ENCODE assay signal across 1 cellular context in genomic region chr1:26279598-26280332, GRCh38.
A peak's percentile ranks its signal among the peaks of the same experiment; 100 is the strongest.
TF ChIP-seq lines count a peak whose summit lies in the region.

SH3BGRL3 (plus strand) TSS chr1:26280086; CDS start chr1:26280156, 70 bp downstream.

TF ChIP-seq in HepG2, 621 proteins besides CTCF, POLR2A, EP300 and RAD21 (continued from another document and continues in another):
- peak; percentile 35; the same call in 1 of the 2 replicates for TF ChIP-seq PAXIP1 (CRISPR knock-in tag; conservative IDR thresholded peaks at IDR 0.05)
- TF ChIP-seq, protein P1, sequence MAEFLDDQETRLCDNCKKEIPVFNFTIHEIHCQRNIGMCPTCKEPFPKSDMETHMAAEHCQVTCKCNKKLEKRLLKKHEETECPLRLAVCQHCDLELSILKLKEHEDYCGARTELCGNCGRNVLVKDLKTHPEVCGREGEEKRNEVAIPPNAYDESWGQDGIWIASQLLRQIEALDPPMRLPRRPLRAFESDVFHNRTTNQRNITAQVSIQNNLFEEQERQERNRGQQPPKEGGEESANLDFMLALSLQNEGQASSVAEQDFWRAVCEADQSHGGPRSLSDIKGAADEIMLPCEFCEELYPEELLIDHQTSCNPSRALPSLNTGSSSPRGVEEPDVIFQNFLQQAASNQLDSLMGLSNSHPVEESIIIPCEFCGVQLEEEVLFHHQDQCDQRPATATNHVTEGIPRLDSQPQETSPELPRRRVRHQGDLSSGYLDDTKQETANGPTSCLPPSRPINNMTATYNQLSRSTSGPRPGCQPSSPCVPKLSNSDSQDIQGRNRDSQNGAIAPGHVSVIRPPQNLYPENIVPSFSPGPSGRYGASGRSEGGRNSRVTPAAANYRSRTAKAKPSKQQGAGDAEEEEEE (CRISPR knock-in tag; IDR thresholded peaks at IDR 0.05; ENCODE audit: borderline replicate concordance) = no peak
- TF ChIP-seq AGO2 (optimal IDR thresholded peaks at IDR 0.05; ENCODE audit: low read depth, low read length) = peak; percentile 99
- no peak for TF ChIP-seq ZNF75D (CRISPR knock-in tag; IDR thresholded peaks at IDR 0.05; ENCODE audit: borderline replicate concordance)
- TF ChIP-seq MBD4 (IDR thresholded peaks at IDR 0.05; ENCODE audit: borderline replicate concordance, low read length) = no peak
- TF ChIP-seq, protein P2, sequence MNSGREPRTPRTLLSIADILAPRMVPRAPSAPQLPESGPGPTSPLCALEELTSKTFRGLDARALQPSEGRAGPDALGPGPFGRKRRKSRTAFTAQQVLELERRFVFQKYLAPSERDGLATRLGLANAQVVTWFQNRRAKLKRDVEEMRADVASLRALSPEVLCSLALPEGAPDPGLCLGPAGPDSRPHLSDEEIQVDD (CRISPR knock-in tag; IDR thresholded peaks at IDR 0.05; ENCODE audit: borderline replicate concordance) = no peak; the same call in 1 of the 2 replicates
- TF ChIP-seq TAF1 (CRISPR knock-in tag; IDR thresholded peaks at IDR 0.05) = peak; percentile 80
- peak; percentile 92; the same call in 1 of the 2 replicates for TF ChIP-seq SNAPC2 (CRISPR knock-in tag; IDR thresholded peaks at IDR 0.05)
- TF ChIP-seq ZNF652 (CRISPR knock-in tag; IDR thresholded peaks at IDR 0.05; ENCODE audit: borderline replicate concordance, low read depth) = no peak
- TF ChIP-seq RORA (CRISPR knock-in tag; IDR thresholded peaks at IDR 0.05) = no peak
- peak; percentile 86 for TF ChIP-seq ZNF749 (CRISPR knock-in tag; IDR thresholded peaks at IDR 0.05; ENCODE audit: borderline replicate concordance)
- no peak for TF ChIP-seq TEAD3 (CRISPR knock-in tag; optimal IDR thresholded peaks at IDR 0.05; ENCODE audit: borderline replicate concordance)
- TF ChIP-seq ELF3 (CRISPR knock-in tag; IDR thresholded peaks at IDR 0.05) = peak; percentile 48; the same call in 1 of the 2 replicates
- TF ChIP-seq RNF219 (CRISPR knock-in tag; IDR thresholded peaks at IDR 0.05) = no peak
- no peak for TF ChIP-seq BCL6 (CRISPR knock-in tag; IDR thresholded peaks at IDR 0.05)
- TF ChIP-seq, protein P3, sequence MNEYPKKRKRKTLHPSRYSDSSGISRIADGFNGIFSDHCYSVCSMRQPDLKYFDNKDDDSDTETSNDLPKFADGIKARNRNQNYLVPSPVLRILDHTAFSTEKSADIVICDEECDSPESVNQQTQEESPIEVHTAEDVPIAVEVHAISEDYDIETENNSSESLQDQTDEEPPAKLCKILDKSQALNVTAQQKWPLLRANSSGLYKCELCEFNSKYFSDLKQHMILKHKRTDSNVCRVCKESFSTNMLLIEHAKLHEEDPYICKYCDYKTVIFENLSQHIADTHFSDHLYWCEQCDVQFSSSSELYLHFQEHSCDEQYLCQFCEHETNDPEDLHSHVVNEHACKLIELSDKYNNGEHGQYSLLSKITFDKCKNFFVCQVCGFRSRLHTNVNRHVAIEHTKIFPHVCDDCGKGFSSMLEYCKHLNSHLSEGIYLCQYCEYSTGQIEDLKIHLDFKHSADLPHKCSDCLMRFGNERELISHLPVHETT (CRISPR knock-in tag; conservative IDR thresholded peaks at IDR 0.05) = no peak; the same call in 1 of the 2 replicates
- TF ChIP-seq FLYWCH1 (CRISPR knock-in tag; IDR thresholded peaks at IDR 0.05) = no peak
- peak; percentile 92 for TF ChIP-seq TOPORS (CRISPR knock-in tag; IDR thresholded peaks at IDR 0.05)
- TF ChIP-seq, protein P4, sequence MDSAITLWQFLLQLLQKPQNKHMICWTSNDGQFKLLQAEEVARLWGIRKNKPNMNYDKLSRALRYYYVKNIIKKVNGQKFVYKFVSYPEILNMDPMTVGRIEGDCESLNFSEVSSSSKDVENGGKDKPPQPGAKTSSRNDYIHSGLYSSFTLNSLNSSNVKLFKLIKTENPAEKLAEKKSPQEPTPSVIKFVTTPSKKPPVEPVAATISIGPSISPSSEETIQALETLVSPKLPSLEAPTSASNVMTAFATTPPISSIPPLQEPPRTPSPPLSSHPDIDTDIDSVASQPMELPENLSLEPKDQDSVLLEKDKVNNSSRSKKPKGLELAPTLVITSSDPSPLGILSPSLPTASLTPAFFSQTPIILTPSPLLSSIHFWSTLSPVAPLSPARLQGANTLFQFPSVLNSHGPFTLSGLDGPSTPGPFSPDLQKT (CRISPR knock-in tag; IDR thresholded peaks at IDR 0.05; ENCODE audit: borderline replicate concordance) = no peak
- no peak for TF ChIP-seq GATA4 (IDR thresholded peaks at IDR 0.05; ENCODE audit: borderline replicate concordance, low read depth)
- TF ChIP-seq NFYB (CRISPR knock-in tag; IDR thresholded peaks at IDR 0.05) = peak; percentile 84
- TF ChIP-seq MED8 (CRISPR knock-in tag; IDR thresholded peaks at IDR 0.05; ENCODE audit: insufficient replicate concordance) = no peak
- TF ChIP-seq ZNF160 (CRISPR knock-in tag; IDR thresholded peaks at IDR 0.05) = no peak
- TF ChIP-seq, protein P5, sequence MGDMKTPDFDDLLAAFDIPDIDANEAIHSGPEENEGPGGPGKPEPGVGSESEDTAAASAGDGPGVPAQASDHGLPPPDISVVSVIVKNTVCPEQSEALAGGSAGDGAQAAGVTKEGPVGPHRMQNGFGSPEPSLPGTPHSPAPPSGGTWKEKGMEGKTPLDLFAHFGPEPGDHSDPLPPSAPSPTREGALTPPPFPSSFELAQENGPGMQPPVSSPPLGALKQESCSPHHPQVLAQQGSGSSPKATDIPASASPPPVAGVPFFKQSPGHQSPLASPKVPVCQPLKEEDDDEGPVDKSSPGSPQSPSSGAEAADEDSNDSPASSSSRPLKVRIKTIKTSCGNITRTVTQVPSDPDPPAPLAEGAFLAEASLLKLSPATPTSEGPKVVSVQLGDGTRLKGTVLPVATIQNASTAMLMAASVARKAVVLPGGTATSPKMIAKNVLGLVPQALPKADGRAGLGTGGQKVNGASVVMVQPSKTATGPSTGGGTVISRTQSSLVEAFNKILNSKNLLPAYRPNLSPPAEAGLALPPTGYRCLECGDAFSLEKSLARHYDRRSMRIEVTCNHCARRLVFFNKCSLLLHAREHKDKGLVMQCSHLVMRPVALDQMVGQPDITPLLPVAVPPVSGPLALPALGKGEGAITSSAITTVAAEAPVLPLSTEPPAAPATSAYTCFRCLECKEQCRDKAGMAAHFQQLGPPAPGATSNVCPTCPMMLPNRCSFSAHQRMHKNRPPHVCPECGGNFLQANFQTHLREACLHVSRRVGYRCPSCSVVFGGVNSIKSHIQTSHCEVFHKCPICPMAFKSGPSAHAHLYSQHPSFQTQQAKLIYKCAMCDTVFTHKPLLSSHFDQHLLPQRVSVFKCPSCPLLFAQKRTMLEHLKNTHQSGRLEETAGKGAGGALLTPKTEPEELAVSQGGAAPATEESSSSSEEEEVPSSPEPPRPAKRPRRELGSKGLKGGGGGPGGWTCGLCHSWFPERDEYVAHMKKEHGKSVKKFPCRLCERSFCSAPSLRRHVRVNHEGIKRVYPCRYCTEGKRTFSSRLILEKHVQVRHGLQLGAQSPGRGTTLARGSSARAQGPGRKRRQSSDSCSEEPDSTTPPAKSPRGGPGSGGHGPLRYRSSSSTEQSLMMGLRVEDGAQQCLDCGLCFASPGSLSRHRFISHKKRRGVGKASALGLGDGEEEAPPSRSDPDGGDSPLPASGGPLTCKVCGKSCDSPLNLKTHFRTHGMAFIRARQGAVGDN (CRISPR knock-in tag; IDR thresholded peaks at IDR 0.05) = peak; percentile 96
- TF ChIP-seq ATF5 (CRISPR knock-in tag; IDR thresholded peaks at IDR 0.05; ENCODE audit: low read depth) = no peak
- TF ChIP-seq BCL3 (CRISPR knock-in tag; IDR thresholded peaks at IDR 0.05) = peak; percentile 41; the same call in 1 of the 2 replicates
- no peak for TF ChIP-seq AFF4 (CRISPR knock-in tag; IDR thresholded peaks at IDR 0.05)
- TF ChIP-seq NR2F2 (IDR thresholded peaks at IDR 0.05; ENCODE audit: borderline replicate concordance, low read depth) = no peak
- TF ChIP-seq RAD51 (IDR thresholded peaks at IDR 0.05; ENCODE audit: borderline replicate concordance) = no peak
- no peak; the same call in 1 of the 2 replicates for TF ChIP-seq DMAP1 (CRISPR knock-in tag; IDR thresholded peaks at IDR 0.05)
- TF ChIP-seq YEATS4 (CRISPR knock-in tag; IDR thresholded peaks at IDR 0.05; ENCODE audit: borderline replicate concordance) = peak; percentile 58
- no peak for TF ChIP-seq JUN (CRISPR knock-in tag; IDR thresholded peaks at IDR 0.05)
